In the genomic region with DNA sequence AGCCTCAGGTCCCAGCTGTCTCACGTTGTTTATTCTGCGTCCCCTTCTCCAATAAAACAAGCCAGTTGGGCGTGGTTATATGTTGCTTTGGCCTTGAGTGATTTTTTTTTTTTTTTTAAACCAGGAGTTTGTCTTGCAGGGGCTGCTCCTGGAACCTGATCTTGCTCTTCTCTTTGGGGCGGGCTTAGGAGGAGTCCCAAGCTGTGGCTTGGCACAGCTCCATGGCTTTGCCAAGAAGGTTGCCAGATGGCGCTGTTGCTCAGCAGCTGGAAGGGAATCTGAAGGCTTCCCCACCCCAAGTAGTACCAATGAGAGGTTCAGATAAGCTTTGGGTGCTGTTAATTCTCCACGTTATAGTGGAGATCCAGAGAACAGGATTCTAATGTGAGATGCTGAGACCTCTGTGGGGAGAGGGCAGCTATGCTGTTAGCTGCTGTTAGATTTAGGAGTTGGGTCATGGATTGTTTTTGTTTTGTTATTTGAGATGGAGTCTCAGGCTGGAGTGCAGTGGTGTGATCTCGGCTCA, we compare ENCODE assay signal across 8 cellular contexts. TPM values are rescaled to one million over a fixed set of nuclear protein-coding genes. Genes with fewer than 3 reads are reported as not detected.
A peak's percentile ranks its signal among the peaks of the same experiment; 100 is the strongest.
DNase-seq lines count a peak whose midpoint lies in the region; ATAC-seq lines count a peak whose summit lies in the region.

No MANE protein-coding gene starts in this region.

- H3K36me3 Mint-ChIP-seq in activated CD4-positive, alpha-beta memory T cell treated with anti-CD3 and anti-CD28 coated beads for 36 hours = peaks cover 66% of the 10 kb centered on the region

- peaks cover 19% of the 10 kb centered on the region for H3K36me3 ChIP-seq in BLaER1

- no peaks in the 10 kb centered on the region for H3K9me3 ChIP-seq in BLaER1

- peak overlapping the region; percentile 64 for H3K4me3 Mint-ChIP-seq in activated CD4-positive, alpha-beta memory T cell treated with anti-CD3 and anti-CD28 coated beads for 36 hours

- H3K27me3 Mint-ChIP-seq in activated CD4-positive, alpha-beta memory T cell treated with anti-CD3 and anti-CD28 coated beads for 36 hours = no peaks in the 10 kb centered on the region

- peaks cover 66% of the 10 kb centered on the region for H4K20me1 ChIP-seq in BLaER1

- peaks cover 46% of the 10 kb centered on the region for H3K4me1 ChIP-seq in BLaER1

- peak overlapping the region; percentile 97 for H3K4me2 ChIP-seq in BLaER1

- H3K27ac ChIP-seq in BLaER1 = peak overlapping the region; percentile 99

- H3K9ac ChIP-seq in BLaER1 = peak overlapping the region; percentile 98

- no peak for ATAC-seq in GM18861 (IDR thresholded peaks at IDR 0.05; ENCODE audit: unreplicated experiment)

- H3K4me3 ChIP-seq in BLaER1 = peak overlapping the region; percentile 94

- no peaks in the 10 kb centered on the region for H3K9me3 Mint-ChIP-seq in activated CD4-positive, alpha-beta memory T cell treated with anti-CD3 and anti-CD28 coated beads for 36 hours

- peaks cover 44% of the 10 kb centered on the region for H3K4me1 Mint-ChIP-seq in activated CD4-positive, alpha-beta memory T cell treated with anti-CD3 and anti-CD28 coated beads for 36 hours (ENCODE audit: low read depth)

- CTCF ChIA-PET in activated CD4-positive, alpha-beta memory T cell treated with anti-CD3 and anti-CD28 coated beads for 36 hours (lab: Charles Lee) = interaction anchor here (0.6 to 6.5 kb wide), 24 partner anchors 9 to 179 kb away, joined by 3 to 106 read pairs (median 4); a partner anchor contains a TSS

- peak overlapping the region; percentile 87 for H3K27ac Mint-ChIP-seq in activated CD4-positive, alpha-beta memory T cell treated with anti-CD3 and anti-CD28 coated beads for 36 hours

- POLR2A ChIA-PET in activated CD4-positive, alpha-beta memory T cell treated with anti-CD3 and anti-CD28 coated beads for 36 hours (lab: Charles Lee) = interaction anchor here (0.6 to 5.5 kb wide), 14 partner anchors 13 to 113 kb away, joined by 3 to 111 read pairs (median 4); a partner anchor contains a TSS

- no peaks in the 10 kb centered on the region for H3K27me3 ChIP-seq in BLaER1

- DNase-seq in HS-5 (ENCODE audit: low read depth) (peak; percentile 68), lung microvascular endothelial cell (ENCODE audit: low read depth in 2 of 2) (peak; percentile 87 to 95)
- peak; percentile 34 for DNase-seq in NK-92 treated with Interleukin-12 subunit alpha and Interleukin-12 subunit beta, amount 100 ng/mL, for 24 hours (lab: John Stamatoyannopoulos, UW)
- peak; percentile 88 for DNase-seq in activated CD4-positive, alpha-beta memory T cell treated with anti-CD3 and anti-CD28 coated beads for 36 hours
- DNase-seq in effector CD4-positive, alpha-beta T cell = peak; percentile 82
- peak; percentile 59 to 63 for DNase-seq in stimulated activated CD8-positive, alpha-beta memory T cell treated with anti-CD3 and anti-CD28 coated beads, Interleukin-15, amount 100 ng/mL, for 48 hours (ENCODE audit: low read depth in 2 of 2)

- intact Hi-C loops in activated CD4-positive, alpha-beta memory T cell treated with anti-CD3 and anti-CD28 coated beads for 36 hours (cut with micrococcal nuclease) = loop anchor here (1.0 kb wide), 1 partner anchor 100 kb away; no protein-coding TSS in a partner anchor

RNA-seq across cellular contexts. Expression of a gene that starts 2.0 kb away (rescaled TPM):
- 100 to 1,000 TPM; 195 to 203 TPM for total RNA-seq in activated CD4-positive, alpha-beta memory T cell treated with anti-CD3 and anti-CD28 coated beads for 36 hours
- 4.4 and 9.6 TPM in 2 replicates for total RNA-seq in lung microvascular endothelial cell

RNA-seq across cellular contexts. Expression of a gene that starts 18.6 kb away (rescaled TPM):
- 100 to 1,000 TPM; 402 to 413 TPM for total RNA-seq in activated CD4-positive, alpha-beta memory T cell treated with anti-CD3 and anti-CD28 coated beads for 36 hours
- 93.5 and 111 TPM in 2 replicates for total RNA-seq in lung microvascular endothelial cell

RNA-seq across cellular contexts. Expression of a gene that starts 21.5 kb away (rescaled TPM):
- 10 to 100 TPM; 30.4 to 35.6 TPM for total RNA-seq in activated CD4-positive, alpha-beta memory T cell treated with anti-CD3 and anti-CD28 coated beads for 36 hours
- total RNA-seq in lung microvascular endothelial cell = 25.3 and 33.1 TPM in 2 replicates

RNA-seq across cellular contexts. Expression of a gene that starts 21.5 kb away (rescaled TPM):
- total RNA-seq in activated CD4-positive, alpha-beta memory T cell treated with anti-CD3 and anti-CD28 coated beads for 36 hours = 10 to 100 TPM; 69.8 to 79.8 TPM
- total RNA-seq in lung microvascular endothelial cell = 26.2 and 37.3 TPM in 2 replicates

RNA-seq across cellular contexts. Expression of a gene that starts 25.8 kb away (rescaled TPM):
- total RNA-seq in activated CD4-positive, alpha-beta memory T cell treated with anti-CD3 and anti-CD28 coated beads for 36 hours = 10 to 100 TPM; 22.5 to 26.2 TPM
- total RNA-seq in lung microvascular endothelial cell = 11.3 and 19.0 TPM in 2 replicates

Comparison
In these comparisons a context has a peak if more than half of its experiments do, and no peak if none do; other contexts are left out.
1. DNase-seq: peak in every context shown above with its lines; median percentile 91 in lung microvascular endothelial cell; 88 in activated CD4-positive, alpha-beta memory T cell treated with anti-CD3 and anti-CD28 coated beads for 36 hours; 82 in effector CD4-positive, alpha-beta T cell; 68 in HS-5; 61 in stimulated activated CD8-positive, alpha-beta memory T cell treated with anti-CD3 and anti-CD28 coated beads, Interleukin-15, amount 100 ng/mL, for 48 hours; 34 in NK-92 treated with Interleukin-12 subunit alpha and Interleukin-12 subunit beta, amount 100 ng/mL, for 24 hours.
2. RNA of a gene that starts 2.0 kb away (total RNA-seq): 195 to 203 TPM in activated CD4-positive, alpha-beta memory T cell treated with anti-CD3 and anti-CD28 coated beads for 36 hours; 4.4 to 9.6 TPM in lung microvascular endothelial cell; every median in the first group is over 10 times any median in the second.